34 cellular contexts compared by ENCODE assay signal in the genomic region with DNA sequence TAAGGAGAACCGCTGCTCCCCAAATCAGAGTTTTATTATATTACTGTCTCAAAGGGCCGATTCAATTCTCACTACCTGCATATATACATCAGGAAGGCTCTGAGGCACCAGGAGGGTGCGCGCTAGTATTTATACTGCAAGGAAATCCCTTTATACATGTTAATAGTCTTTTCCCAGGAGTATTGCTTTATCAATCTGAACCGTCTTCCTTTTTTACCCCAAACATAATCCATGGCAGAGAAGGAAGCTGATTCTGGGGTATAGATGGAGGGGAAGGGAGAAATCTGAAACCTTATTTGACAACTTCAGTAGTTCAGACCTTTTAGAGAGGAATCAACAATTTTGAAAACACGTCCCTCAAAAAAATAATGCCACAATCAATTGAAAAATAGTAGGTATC. TPM values are rescaled to one million over a fixed set of nuclear protein-coding genes. Genes with fewer than 3 reads are reported as not detected.
"Had no signal": no experiment of that assay in that cellular context is flagged by ENCODE, and none has a peak within 500 bp of the region (broad histone marks: within the 10 kb centered on the region; RNA-seq: fewer than 3 reads in every experiment).

A gene with protein sequence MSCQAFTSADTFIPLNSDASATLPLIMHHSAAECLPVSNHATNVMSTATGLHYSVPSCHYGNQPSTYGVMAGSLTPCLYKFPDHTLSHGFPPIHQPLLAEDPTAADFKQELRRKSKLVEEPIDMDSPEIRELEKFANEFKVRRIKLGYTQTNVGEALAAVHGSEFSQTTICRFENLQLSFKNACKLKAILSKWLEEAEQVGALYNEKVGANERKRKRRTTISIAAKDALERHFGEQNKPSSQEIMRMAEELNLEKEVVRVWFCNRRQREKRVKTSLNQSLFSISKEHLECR (minus strand): TSS at position 101 of the 400 bp plus-strand sequence. CDS start 122 bp downstream, outside the sequence.

- H3K36me3 ChIP-seq: adrenal gland, esophagus muscularis mucosa, gastrocnemius medialis, heart left ventricle, WERI-Rb-1 had no signal

- H3K27me3 ChIP-seq: adrenal gland, body of pancreas, esophagus muscularis mucosa, foreskin keratinocyte, gastrocnemius medialis had no signal

- H3K9me3 ChIP-seq: adrenal gland, body of pancreas, esophagus muscularis mucosa, gastrocnemius medialis, heart left ventricle had no signal

- H3K4me1 ChIP-seq: adrenal gland, esophagus muscularis mucosa, foreskin keratinocyte, gastrocnemius medialis had no signal

- ATAC-seq: activated CD4-positive, CD25-positive, alpha-beta regulatory T cell treated with anti-CD3 and anti-CD28 coated beads, Interleukin-2, amount 50 U/mL, for 24 hours; activated CD8-positive, alpha-beta T cell treated with anti-CD3 and anti-CD28 coated beads for 36 hours; activated naive CD8-positive, alpha-beta T cell treated with anti-CD3 and anti-CD28 coated beads, Interleukin-2, amount 50 U/mL, for 24 hours; body of pancreas; effector memory CD8-positive, alpha-beta T cell; foreskin keratinocyte; gastrocnemius medialis; heart left ventricle had no signal

- H3K27ac ChIP-seq: adrenal gland, body of pancreas, esophagus muscularis mucosa, foreskin keratinocyte, gastrocnemius medialis, heart left ventricle, WERI-Rb-1 had no signal

- H3K4me3 ChIP-seq: adrenal gland, body of pancreas, esophagus muscularis mucosa, gastrocnemius medialis, heart left ventricle had no signal

- DNase-seq: activated B cell treated with CpG ODN at 0.5 μM for 24 hours; activated CD4-positive, alpha-beta T cell treated with anti-CD3 and anti-CD28 coated beads for 48 hours; activated CD4-positive, alpha-beta T cell treated with anti-CD3 and anti-CD28 coated beads, Interleukin-2, amount 50 U/mL, for 1 hour; activated CD4-positive, alpha-beta T cell treated with anti-CD3 and anti-CD28 coated beads, Interleukin-2, amount 50 U/mL, for 48 hours; activated CD8-positive, alpha-beta memory T cell treated with anti-CD3 and anti-CD28 coated beads for 24 hours; activated CD8-positive, alpha-beta T cell treated with anti-CD3 and anti-CD28 coated beads for 36 hours; activated effector memory CD4-positive, alpha-beta T cell treated with anti-CD3 and anti-CD28 coated beads, Interleukin-2, amount 50 U/mL, for 16 hours; activated naive CD4-positive, alpha-beta T cell treated with anti-CD3 and anti-CD28 coated beads for 36 hours; activated naive CD8-positive, alpha-beta T cell treated with anti-CD3 and anti-CD28 coated beads for 36 hours; activated naive CD8-positive, alpha-beta T cell treated with anti-CD3 and anti-CD28 coated beads, Interleukin-2, amount 50 U/mL, for 24 hours; activated T-cell treated with anti-CD3 and anti-CD28 coated beads, Interleukin-2, amount 50 U/mL, for 1 hour; activated T-cell treated with anti-CD3 and anti-CD28 coated beads, Interleukin-2, amount 50 U/mL, for 48 hours; adrenal gland; amygdala; aorta; body of pancreas; caudate nucleus; cortex of kidney; dermis blood vessel endothelial cell; effector CD4-positive, alpha-beta T cell; effector memory CD8-positive, alpha-beta T cell; erythroblast; foreskin keratinocyte; gastrocnemius medialis; glutamatergic neuron; heart left ventricle; T-helper 9 cell; WERI-Rb-1 had no signal

RNA-seq across cellular contexts. Expression of the gene that starts here (rescaled TPM):
- total RNA-seq: activated B cell treated with CpG ODN at 0.5 μM for 24 hours; activated CD8-positive, alpha-beta T cell treated with anti-CD3 and anti-CD28 coated beads for 36 hours; activated naive CD4-positive, alpha-beta T cell treated with anti-CD3 and anti-CD28 coated beads for 36 hours; activated naive CD8-positive, alpha-beta T cell treated with anti-CD3 and anti-CD28 coated beads for 36 hours; activated T-helper 1 cell treated with anti-CD3 and anti-CD28 coated beads, Interleukin-12 subunit alpha, Interleukin-12 subunit beta, Interleukin-2, Interleukin-4 antibody, amounts not matched to agents 30 ng/mL and 10 ng/mL and 1 ng/mL, durations not matched to agents 14 hours and 24 hours and 36 hours; activated T-helper 2 cell treated with anti-CD3 and anti-CD28 coated beads, Interferon-gamma antibody, Interleukin-2, Interleukin-4, amounts not matched to agents 10 μg/mL and 5 μg/mL and 100 μg/mL, durations not matched to agents 14 hours and 24 hours and 36 hours; adrenal gland; aorta; body of pancreas; chondrocyte; dermis blood vessel endothelial cell; esophagus muscularis mucosa; foreskin keratinocyte; gastrocnemius medialis; heart left ventricle; T-helper 2 cell treated with Interferon-gamma antibody and Interleukin-4, amounts not matched to agents 100 ng/mL and 5 ng/mL, for 36 hours had no signal
- polyA plus RNA-seq: adrenal gland, aorta, foreskin keratinocyte, heart left ventricle had no signal
